In genomic region chr9:71854811-71855210, GRCh38 we compare ENCODE assay signal across 28 cellular contexts. TPM values are rescaled to one million over a fixed set of nuclear protein-coding genes. Genes with fewer than 3 reads are reported as not detected.
A peak's percentile ranks its signal among the peaks of the same experiment; 100 is the strongest.
DNase-seq lines count a peak whose midpoint lies in the region; ATAC-seq and TF ChIP-seq lines count a peak whose summit lies in the region.
"Had no signal": no experiment of that assay in that cellular context is flagged by ENCODE, and none has a peak within 500 bp of the region (broad histone marks: within the 10 kb centered on the region; RNA-seq: fewer than 3 reads in every experiment).

No MANE protein-coding gene starts in this region.

- no peaks in the 10 kb centered on the region for H3K27me3 ChIP-seq in GM23338 (ENCODE audit: insufficient read depth)
- no peaks in the 10 kb centered on the region for H3K27me3 ChIP-seq in smooth muscle cell (ENCODE audit: low read depth)
- H3K27me3 ChIP-seq: esophagus squamous epithelium, neural progenitor cell, sigmoid colon, vagina had no signal

- peaks cover 2% of the 10 kb centered on the region for H3K27me3 Mint-ChIP-seq in GM23338 (ENCODE audit: insufficient read depth, low read depth, poor library complexity)
- H3K27me3 Mint-ChIP-seq: activated CD4-positive, alpha-beta memory T cell treated with anti-CD3 and anti-CD28 coated beads for 36 hours; activated naive CD8-positive, alpha-beta T cell treated with anti-CD3 and anti-CD28 coated beads, Interleukin-2, amount 10 ng/mL, durations not matched to agents 7 days and 5 days; CD4-positive, CD25-positive, alpha-beta regulatory T cell; dendritic cell treated with granulocyte-macrophage colony-stimulating factor and Interleukin-4, amounts not matched to agents 40 ng/mL and 50 ng/mL, for 4 days; stimulated activated memory B cell treated with anti-CD40 and anti-IgM and Interleukin-4, amounts not matched to agents 10 μg/mL and 1 μg/mL and 100 μg/mL, for 72 hours had no signal

- H3K9me2 ChIP-seq in GM23338 (ENCODE audit: insufficient read depth) = no peaks in the 10 kb centered on the region

- no peak overlapping the region for H2AFZ ChIP-seq in GM23338
- no peak overlapping the region for H2AFZ ChIP-seq in smooth muscle cell (ENCODE audit: low read depth)
- H2AFZ ChIP-seq: neural progenitor cell had no signal

- peak; percentile 30 for DNase-seq in DMS 273 (lab: John Stamatoyannopoulos, UW; ENCODE audit: unreplicated experiment)
- DNase-seq in DMS 273 treated with DMSO at 0.1 percent for 48 hours (lab: John Stamatoyannopoulos, UW) = no peak
- no peak for DNase-seq in GM23338 (ENCODE audit: low spot score)
- DNase-seq in NCI-H2171 treated with DMSO at 0.1 percent for 48 hours (lab: John Stamatoyannopoulos, UW) = peak; percentile 87
- DNase-seq in kidney tubule cell (ENCODE audit: low spot score) = peak; percentile 14
- DNase-seq in NCI-H748 treated with DMSO at 0.1 percent for 48 hours (lab: John Stamatoyannopoulos, UW) = no peak
- DNase-seq in smooth muscle cell (lab: John Stamatoyannopoulos, UW; ENCODE audit: unreplicated experiment) = no peak
- DNase-seq in HPDE6-E6E7 (ENCODE audit: extremely low spot score) = no peak
- DNase-seq: activated CD4-positive, alpha-beta memory T cell treated with anti-CD3 and anti-CD28 coated beads for 36 hours; activated effector memory CD4-positive, alpha-beta T cell treated with Interleukin-2 at 50 U/mL for 16 hours; activated naive CD8-positive, alpha-beta T cell treated with anti-CD3 and anti-CD28 coated beads, Interleukin-2, amount 10 ng/mL, durations not matched to agents 7 days and 5 days; CD4-positive, CD25-positive, alpha-beta regulatory T cell; endodermal cell; esophagus squamous epithelium; foreskin melanocyte; left cardiac atrium; mesenchymal stem cell; NCI-H2081 treated with DMSO at 0.1 percent for 48 hours; NCI-H526 treated with DMSO at 0.1 percent for 48 hours; sigmoid colon; stimulated activated CD4-positive, alpha-beta T cell treated with anti-CD3 and anti-CD28 coated beads, Interleukin-4, amount 100 ng/mL, for 4 hours; T-helper 1 cell had no signal

- H4K20me1 ChIP-seq in GM23338 (replicated peaks; ENCODE audit: insufficient read depth) (no peaks in the 10 kb centered on the region; the same call in 1 of the 2 replicates), smooth muscle cell (ENCODE audit: low read depth) (no peaks in the 10 kb centered on the region)

- H3K36me3 Mint-ChIP-seq in GM23338 (ENCODE audit: low read depth) = peaks cover 6% of the 10 kb centered on the region; the same call in 2 of the 3 replicates
- H3K36me3 Mint-ChIP-seq: CD4-positive, CD25-positive, alpha-beta regulatory T cell had no signal

- H3K9me3 Mint-ChIP-seq in GM23338 = peaks cover 5% of the 10 kb centered on the region; the same call in 2 of the 3 replicates

- no peaks in the 10 kb centered on the region for H3K4me1 Mint-ChIP-seq in GM23338
- H3K4me1 Mint-ChIP-seq: stimulated activated memory B cell treated with anti-CD40 and anti-IgM and Interleukin-4, amounts not matched to agents 10 μg/mL and 1 μg/mL and 100 μg/mL, for 72 hours had no signal

- H3K9ac ChIP-seq in smooth muscle cell (ENCODE audit: low read depth) = no peak overlapping the region
- H3K9ac ChIP-seq: neural progenitor cell had no signal

- no peak overlapping the region for H3K27ac Mint-ChIP-seq in GM23338
- H3K27ac Mint-ChIP-seq: activated CD4-positive, alpha-beta memory T cell treated with anti-CD3 and anti-CD28 coated beads for 36 hours; activated naive CD8-positive, alpha-beta T cell treated with anti-CD3 and anti-CD28 coated beads, Interleukin-2, amount 10 ng/mL, durations not matched to agents 7 days and 5 days; CD4-positive, CD25-positive, alpha-beta regulatory T cell; dendritic cell treated with granulocyte-macrophage colony-stimulating factor and Interleukin-4, amounts not matched to agents 40 ng/mL and 50 ng/mL, for 4 days; endodermal cell; neural progenitor cell; stimulated activated memory B cell treated with anti-CD40 and anti-IgM and Interleukin-4, amounts not matched to agents 10 μg/mL and 1 μg/mL and 100 μg/mL, for 72 hours had no signal

- peak overlapping the region; percentile 63; the same call in 1 of the 2 replicates for H3K27ac ChIP-seq in GM23338 (ENCODE audit: low read depth)
- no peak overlapping the region for H3K27ac ChIP-seq in smooth muscle cell (ENCODE audit: low read depth)
- H3K27ac ChIP-seq: 22Rv1, esophagus squamous epithelium, neural progenitor cell, sigmoid colon, vagina had no signal

- H3K79me2 ChIP-seq in GM23338 (replicated peaks; ENCODE audit: insufficient read depth) = no peaks in the 10 kb centered on the region
- H3K79me2 ChIP-seq in smooth muscle cell (ENCODE audit: low read depth) = no peaks in the 10 kb centered on the region

- no peak overlapping the region for H3K4me2 ChIP-seq in GM23338
- H3K4me2 ChIP-seq in smooth muscle cell = no peak overlapping the region
- H3K4me2 ChIP-seq: neural progenitor cell had no signal

- ATAC-seq in GM23338 = no peak
- ATAC-seq: activated CD4-positive, CD25-positive, alpha-beta regulatory T cell treated with anti-CD3 and anti-CD28 coated beads, Interleukin-2, amount 50 U/mL, for 24 hours; left cardiac atrium; stimulated activated memory B cell treated with anti-CD40 and anti-IgM and Interleukin-4, amounts not matched to agents 10 μg/mL and 1 μg/mL and 100 μg/mL, for 72 hours had no signal

- no peaks in the 10 kb centered on the region for H3K36me3 ChIP-seq in GM23338 (ENCODE audit: insufficient read depth)
- H3K36me3 ChIP-seq in smooth muscle cell (ENCODE audit: low read depth) = peaks cover 4% of the 10 kb centered on the region
- H3K36me3 ChIP-seq: vagina had no signal

- 83% methylated on average over 5 of the region's 5 CpGs for WGBS in smooth muscle cell (ENCODE audit: low lambda C conversion rate)

- H3K4me1 ChIP-seq in GM23338 (ENCODE audit: insufficient read depth) (no peaks in the 10 kb centered on the region), smooth muscle cell (ENCODE audit: low read depth) (no peaks in the 10 kb centered on the region)
- H3K4me1 ChIP-seq: esophagus squamous epithelium, neural progenitor cell, sigmoid colon, vagina had no signal

- no peak overlapping the region for H3K4me3 ChIP-seq in GM23338
- H3K4me3 ChIP-seq in smooth muscle cell = no peak overlapping the region
- H3K4me3 ChIP-seq: esophagus squamous epithelium, neural progenitor cell, sigmoid colon, vagina had no signal

- H3K4me3 Mint-ChIP-seq in GM23338 = no peak overlapping the region
- H3K4me3 Mint-ChIP-seq: activated CD4-positive, alpha-beta memory T cell treated with anti-CD3 and anti-CD28 coated beads for 36 hours; activated naive CD8-positive, alpha-beta T cell treated with anti-CD3 and anti-CD28 coated beads, Interleukin-2, amount 10 ng/mL, durations not matched to agents 7 days and 5 days; CD4-positive, CD25-positive, alpha-beta regulatory T cell; dendritic cell treated with granulocyte-macrophage colony-stimulating factor and Interleukin-4, amounts not matched to agents 40 ng/mL and 50 ng/mL, for 4 days; endodermal cell; neural progenitor cell; stimulated activated memory B cell treated with anti-CD40 and anti-IgM and Interleukin-4, amounts not matched to agents 10 μg/mL and 1 μg/mL and 100 μg/mL, for 72 hours had no signal

- 0 out of 2 replicates have a peak, but pooled peaks cover 9% of the 10 kb centered on the region for H3F3A ChIP-seq in GM23338 (replicated peaks; ENCODE audit: low read depth)
- H3F3A ChIP-seq in smooth muscle cell (ENCODE audit: low read depth) = peaks cover 5% of the 10 kb centered on the region

- H3K9me3 ChIP-seq in smooth muscle cell (replicated peaks; ENCODE audit: low read depth) = peaks cover 4% of the 10 kb centered on the region
- H3K9me3 ChIP-seq: vagina had no signal

- no peak for TF ChIP-seq CTCF in GM23338 (conservative IDR thresholded peaks at IDR 0.05; ENCODE audit: low read depth in 2 of 2)
- no peak for TF ChIP-seq CTCF in smooth muscle cell (IDR thresholded peaks at IDR 0.05; ENCODE audit: borderline replicate concordance, insufficient read depth, poor library complexity, severe bottlenecking)

TF ChIP-seq in GM23338, 12 proteins besides CTCF, POLR2A, EP300 and RAD21 (continues in another document):
- no peak for TF ChIP-seq EZH2phosphoT487 (IDR thresholded peaks at IDR 0.05; ENCODE audit: unreplicated experiment)
- no peak for TF ChIP-seq EZH2 (IDR thresholded peaks at IDR 0.05; ENCODE audit: low read depth, unreplicated experiment)
- TF ChIP-seq STAT1 (IDR thresholded peaks at IDR 0.05; ENCODE audit: unreplicated experiment) = no peak
- TF ChIP-seq POLR2AphosphoS5 (IDR thresholded peaks at IDR 0.05; ENCODE audit: low read depth) = no peak
- TF ChIP-seq, protein P1, sequence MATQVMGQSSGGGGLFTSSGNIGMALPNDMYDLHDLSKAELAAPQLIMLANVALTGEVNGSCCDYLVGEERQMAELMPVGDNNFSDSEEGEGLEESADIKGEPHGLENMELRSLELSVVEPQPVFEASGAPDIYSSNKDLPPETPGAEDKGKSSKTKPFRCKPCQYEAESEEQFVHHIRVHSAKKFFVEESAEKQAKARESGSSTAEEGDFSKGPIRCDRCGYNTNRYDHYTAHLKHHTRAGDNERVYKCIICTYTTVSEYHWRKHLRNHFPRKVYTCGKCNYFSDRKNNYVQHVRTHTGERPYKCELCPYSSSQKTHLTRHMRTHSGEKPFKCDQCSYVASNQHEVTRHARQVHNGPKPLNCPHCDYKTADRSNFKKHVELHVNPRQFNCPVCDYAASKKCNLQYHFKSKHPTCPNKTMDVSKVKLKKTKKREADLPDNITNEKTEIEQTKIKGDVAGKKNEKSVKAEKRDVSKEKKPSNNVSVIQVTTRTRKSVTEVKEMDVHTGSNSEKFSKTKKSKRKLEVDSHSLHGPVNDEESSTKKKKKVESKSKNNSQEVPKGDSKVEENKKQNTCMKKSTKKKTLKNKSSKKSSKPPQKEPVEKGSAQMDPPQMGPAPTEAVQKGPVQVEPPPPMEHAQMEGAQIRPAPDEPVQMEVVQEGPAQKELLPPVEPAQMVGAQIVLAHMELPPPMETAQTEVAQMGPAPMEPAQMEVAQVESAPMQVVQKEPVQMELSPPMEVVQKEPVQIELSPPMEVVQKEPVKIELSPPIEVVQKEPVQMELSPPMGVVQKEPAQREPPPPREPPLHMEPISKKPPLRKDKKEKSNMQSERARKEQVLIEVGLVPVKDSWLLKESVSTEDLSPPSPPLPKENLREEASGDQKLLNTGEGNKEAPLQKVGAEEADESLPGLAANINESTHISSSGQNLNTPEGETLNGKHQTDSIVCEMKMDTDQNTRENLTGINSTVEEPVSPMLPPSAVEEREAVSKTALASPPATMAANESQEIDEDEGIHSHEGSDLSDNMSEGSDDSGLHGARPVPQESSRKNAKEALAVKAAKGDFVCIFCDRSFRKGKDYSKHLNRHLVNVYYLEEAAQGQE (IDR thresholded peaks at IDR 0.05; ENCODE audit: unreplicated experiment) = no peak

RNA-seq across cellular contexts. Expression of gene ABHD17B, which starts 56.2 kb away (rescaled TPM):
- 99.3 and 112 TPM in 2 replicates for total RNA-seq in GM23338 (2014; rRNA removed; shearing (Covaris generic))
- polyA plus RNA-seq in GM23338 (2016; fragmentation: Nextera tagmentation; extraction: Ambion mirVana) (27.9 and 32.2 TPM in 2 replicates), smooth muscle cell (14.1 and 20.6 TPM in 2 replicates)
- total RNA-seq in smooth muscle cell = 26.7 and 41.1 TPM in 2 replicates

RNA-seq across cellular contexts. Expression of gene C9orf85, which starts 56.6 kb away (rescaled TPM):
- 10.3 and 18.5 TPM in 2 replicates for total RNA-seq in GM23338 (2014; rRNA removed; shearing (Covaris generic))
- polyA plus RNA-seq in GM23338 (2016; fragmentation: Nextera tagmentation; extraction: Ambion mirVana) = 20.8 and 21.5 TPM in 2 replicates
- total RNA-seq in smooth muscle cell = 9.1 and 10.2 TPM in 2 replicates
- polyA plus RNA-seq in smooth muscle cell = 11.8 and 14.1 TPM in 2 replicates

Comparison
In these comparisons a context has a peak if more than half of its experiments do, and no peak if none do; other contexts are left out.
1. DNase-seq: peak in DMS 273 (single experiment), NCI-H2171 treated with DMSO at 0.1 percent for 48 hours (single experiment) and kidney tubule cell (single experiment); none in DMS 273 treated with DMSO at 0.1 percent for 48 hours (single experiment), GM23338 (single experiment), NCI-H748 treated with DMSO at 0.1 percent for 48 hours (single experiment), smooth muscle cell (single experiment) and HPDE6-E6E7 (single experiment).